Comparison of ENCODE assay signal across 8 cellular contexts in the genomic region with DNA sequence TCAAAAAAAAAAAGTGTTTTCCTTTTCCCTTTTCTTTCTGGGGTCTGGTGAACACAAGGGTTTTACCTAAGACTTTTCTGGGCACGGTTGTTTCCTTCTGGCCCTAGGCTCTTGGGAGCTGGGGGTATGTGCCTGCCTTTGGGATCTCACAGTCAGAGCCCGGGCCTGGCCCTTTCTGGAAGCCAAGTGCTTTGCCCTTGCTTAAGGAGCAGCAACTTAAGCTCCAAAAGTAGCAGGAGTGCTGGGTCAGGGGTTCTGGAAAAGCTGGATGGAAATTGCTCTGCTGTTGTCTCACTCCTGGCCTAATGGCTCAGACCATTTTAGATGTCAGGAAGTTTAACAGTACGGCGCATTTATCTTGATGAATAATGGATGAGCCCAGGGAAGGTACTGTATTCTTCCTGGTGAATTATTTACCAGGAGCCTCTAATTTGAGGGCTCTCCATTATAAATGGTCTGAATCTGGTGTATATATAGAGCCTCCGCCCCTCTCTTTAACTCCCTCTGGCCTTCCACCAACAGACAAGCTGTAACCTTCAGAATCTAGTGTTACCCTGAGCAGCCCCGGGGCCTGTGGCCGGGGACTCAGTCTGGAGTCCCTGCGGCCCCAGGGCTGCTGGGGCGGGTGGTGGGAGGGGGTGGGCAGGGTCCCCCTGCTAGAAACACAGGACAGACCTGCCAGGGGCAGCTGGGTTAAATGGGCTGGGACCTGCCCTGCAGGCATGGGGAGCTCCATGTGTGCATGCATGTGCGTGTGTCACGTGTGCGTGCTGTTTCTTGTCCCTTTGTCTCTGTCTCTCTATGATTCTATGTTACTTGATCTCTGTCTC. TPM values are rescaled to one million over a fixed set of nuclear protein-coding genes. Genes with fewer than 3 reads are reported as not detected.
DNase-seq lines count a peak whose midpoint lies in the region; ATAC-seq and TF ChIP-seq lines count a peak whose summit lies in the region.
"Had no signal": no experiment of that assay in that cellular context is flagged by ENCODE, and none has a peak within 500 bp of the region (broad histone marks: within the 10 kb centered on the region; RNA-seq: fewer than 3 reads in every experiment).

No MANE protein-coding gene starts in this region.

- no peak overlapping the region for H4K12ac ChIP-seq in trophoblast cell (ENCODE audit: low read depth, low read length)

- H3K79me1 ChIP-seq in IMR-90 (ENCODE audit: low read depth in 1 of 2, low read length in 2 of 2) (peaks cover 28 to 68% of the 10 kb centered on the region in 2 experiments), trophoblast cell (ENCODE audit: low read length) (peaks cover 32% of the 10 kb centered on the region)

- H3K4me2 ChIP-seq in IMR-90 (ENCODE audit: low read depth, low read length) = peak overlapping the region; percentile 73
- no peak overlapping the region for H3K4me2 ChIP-seq in mammary epithelial cell (ENCODE audit: insufficient read depth, low read depth, low read length)
- H3K4me2 ChIP-seq in trophoblast cell (ENCODE audit: low read length) = peak overlapping the region; percentile 8

- H4K91ac ChIP-seq in IMR-90 (ENCODE audit: insufficient read depth, low read depth, low read length) (peak overlapping the region; percentile 99), trophoblast cell (ENCODE audit: low read depth, low read length) (peak overlapping the region; percentile 87)

- H3K27ac ChIP-seq in IMR-90 (ENCODE audit: insufficient read depth, low read length) (peak overlapping the region; percentile 91), mammary epithelial cell (ENCODE audit: insufficient read depth, low read depth, low read length) (no peak overlapping the region), trophoblast cell (ENCODE audit: low read depth, low read length) (peak overlapping the region; percentile 100)

- DNase-seq in IMR-90 (no peak), mammary epithelial cell (no peak), trophoblast cell (no peak), NCI-H2029 treated with DMSO at 0.1 percent for 48 hours (lab: John Stamatoyannopoulos, UW) (no peak)
- DNase-seq: adrenal gland, MG63 had no signal

- dilution Hi-C loops in IMR-90 (cut with HindIII; ENCODE audit: low sequenced_read_pairs, unreplicated experiment) = no loop called here
- dilution Hi-C loops in mammary epithelial cell (cut with HindIII; ENCODE audit: low sequenced_read_pairs) = no loop called here

- TF ChIP-seq RAD21 in IMR-90 (IDR thresholded peaks at IDR 0.05; ENCODE audit: low read length) = no peak

- H2AK9ac ChIP-seq in IMR-90 (replicated peaks; ENCODE audit: low read depth, low read length, poor library complexity) = peak overlapping the region; percentile 98

- peak overlapping the region; percentile 93 for H3K23ac ChIP-seq in IMR-90 (ENCODE audit: low read depth, low read length)
- no peak overlapping the region for H3K23ac ChIP-seq in trophoblast cell (ENCODE audit: low read length)

- BruUV-seq in IMR-90 (replicated peaks; lab: Mats Ljungman, UMichigan) (no TSS peak), mammary epithelial cell (replicated peaks; lab: Mats Ljungman, UMichigan) (no TSS peak)

- 0 out of 2 replicates have a peak, but pooled peaks cover 8% of the 10 kb centered on the region for H4K20me1 ChIP-seq in IMR-90 (ENCODE audit: insufficient read depth, low read length)
- no peaks in the 10 kb centered on the region for H4K20me1 ChIP-seq in mammary epithelial cell (ENCODE audit: insufficient read depth, low read length)

- peak overlapping the region; percentile 90 for H2BK20ac ChIP-seq in IMR-90 (ENCODE audit: low read depth, low read length)

- peak overlapping the region; percentile 92; the same call in 2 of the 3 replicates for H2BK15ac ChIP-seq in IMR-90 (ENCODE audit: low read depth, low read length)

- H3K4ac ChIP-seq in IMR-90 (ENCODE audit: low read depth, low read length) = peak overlapping the region; percentile 99
- peak overlapping the region; percentile 94 for H3K4ac ChIP-seq in trophoblast cell (ENCODE audit: low read depth, low read length)

- intact Hi-C loops in IMR-90 (cut with micrococcal nuclease) (loop anchor here (1.0 kb wide), 1 partner anchor 35 kb away; no protein-coding TSS in a partner anchor), mammary epithelial cell (cut with micrococcal nuclease) (no loop called here)

- H4K5ac ChIP-seq in IMR-90 (ENCODE audit: low read depth, low read length) = peak overlapping the region; percentile 96

- ATAC-seq in IMR-90 (ENCODE audit: low read depth) (peak; percentile 25), GM18511 (IDR thresholded peaks at IDR 0.05; ENCODE audit: unreplicated experiment) (no peak)
- no peak for ATAC-seq in activated CD4-positive, CD25-positive, alpha-beta regulatory T cell treated with anti-CD3 and anti-CD28 coated beads, Interleukin-2, amount 50 U/mL, for 24 hours

- H3K79me2 ChIP-seq in mammary epithelial cell (ENCODE audit: insufficient read depth, low read length) (peaks cover 80% of the 10 kb centered on the region), trophoblast cell (ENCODE audit: control insufficient read depth, insufficient read depth, low read length, poor library complexity) (peaks cover 22% of the 10 kb centered on the region)

- H2AFZ ChIP-seq in IMR-90 (replicated peaks; ENCODE audit: low read length, poor library complexity) (peak overlapping the region; percentile 16), mammary epithelial cell (ENCODE audit: low read depth, low read length) (peak overlapping the region; percentile 7), trophoblast cell (ENCODE audit: insufficient read depth, low read length, poor library complexity) (peak overlapping the region; percentile 26)

- H3K27me3 ChIP-seq in IMR-90 (ENCODE audit: control insufficient read depth, insufficient read depth, low read length) (no peaks in the 10 kb centered on the region), mammary epithelial cell (ENCODE audit: insufficient read depth, low read length) (no peaks in the 10 kb centered on the region), trophoblast cell (ENCODE audit: insufficient read depth, low read length) (no peaks in the 10 kb centered on the region)
- H3K27me3 ChIP-seq: adrenal gland, MG63 had no signal

- H2AK5ac ChIP-seq in IMR-90 (ENCODE audit: low read depth, low read length) (peak overlapping the region; percentile 96), trophoblast cell (ENCODE audit: low read length) (no peak overlapping the region)

- H2BK120ac ChIP-seq in IMR-90 (ENCODE audit: low read depth, low read length) = peak overlapping the region; percentile 99
- peak overlapping the region; percentile 96 for H2BK120ac ChIP-seq in trophoblast cell (ENCODE audit: insufficient read depth, low read length, poor library complexity)

- H3K9me3 ChIP-seq in IMR-90 (ENCODE audit: control insufficient read depth, insufficient read depth, low read length) (no peaks in the 10 kb centered on the region), mammary epithelial cell (replicated peaks; ENCODE audit: insufficient read depth, low read length) (no peaks in the 10 kb centered on the region), trophoblast cell (ENCODE audit: insufficient read depth, low read depth, low read length) (no peaks in the 10 kb centered on the region)
- H3K9me3 ChIP-seq: adrenal gland, MG63 had no signal

- H3K4me1 ChIP-seq in IMR-90 (ENCODE audit: control insufficient read depth, insufficient read depth, low read length) = peaks cover 28% of the 10 kb centered on the region
- H3K4me1 ChIP-seq in mammary epithelial cell (ENCODE audit: insufficient read depth, low read length) = peaks cover 28% of the 10 kb centered on the region
- peaks cover 28 to 37% of the 10 kb centered on the region in 2 experiments for H3K4me1 ChIP-seq in trophoblast cell (ENCODE audit: control insufficient read depth in 1 of 2, insufficient read depth in 2 of 2, low read length in 2 of 2)

- no peaks in the 10 kb centered on the region for H3K36me3 ChIP-seq in IMR-90 (ENCODE audit: control insufficient read depth, insufficient read depth, low read length)
- H3K36me3 ChIP-seq in mammary epithelial cell (ENCODE audit: insufficient read depth, low read length) = no peaks in the 10 kb centered on the region
- H3K36me3 ChIP-seq in trophoblast cell (ENCODE audit: control insufficient read depth in 1 of 2, insufficient read depth in 2 of 2, low read length in 2 of 2) = peaks cover 0 to 3% of the 10 kb centered on the region in 2 experiments
- H3K36me3 ChIP-seq: adrenal gland, MG63 had no signal

- H2BK5ac ChIP-seq in IMR-90 (ENCODE audit: low read depth, low read length, poor library complexity, severe bottlenecking) (peak overlapping the region; percentile 84), trophoblast cell (ENCODE audit: low read depth, low read length, poor library complexity) (peak overlapping the region; percentile 97)

- peak overlapping the region; percentile 23 for H2BK12ac ChIP-seq in trophoblast cell (ENCODE audit: low read length)

- H3K56ac ChIP-seq in IMR-90 (ENCODE audit: extremely low read depth, insufficient read depth, low read length) = peak overlapping the region; percentile 96; the same call in 1 of the 2 replicates

- H3K9ac ChIP-seq in IMR-90 (ENCODE audit: low read depth, low read length) (peak overlapping the region; percentile 76), mammary epithelial cell (ENCODE audit: insufficient read depth, low read length) (no peak overlapping the region), trophoblast cell (ENCODE audit: low read length) (no peak overlapping the region)

- CTCF ChIA-PET in IMR-90 (lab: Yijun Ruan, JAX) = no interaction called here
- CTCF ChIA-PET in mammary epithelial cell (lab: Charles Lee; ENCODE audit: low non-redundant PET) = no interaction called here

- peak overlapping the region; percentile 88 to 99 for H4K8ac ChIP-seq in IMR-90 (ENCODE audit: low read depth in 2 of 2, low read length in 2 of 2)
- peak overlapping the region; percentile 86 for H4K8ac ChIP-seq in trophoblast cell (ENCODE audit: low read depth, low read length)

- no peak for TF ChIP-seq POLR2A in IMR-90 (IDR thresholded peaks at IDR 0.05; ENCODE audit: low read depth, low read length)

- H3K9me1 ChIP-seq in IMR-90 (ENCODE audit: insufficient read depth, low read length) = peaks cover 18% of the 10 kb centered on the region

- POLR2A ChIA-PET in IMR-90 (lab: Charles Lee; ENCODE audit: unreplicated experiment) = no interaction called here

- TF ChIP-seq CTCF in IMR-90 (conservative IDR thresholded peaks at IDR 0.05; ENCODE audit: low read depth, low read length) (no peak), mammary epithelial cell (conservative IDR thresholded peaks at IDR 0.05 in 1 of 2, IDR thresholded peaks at IDR 0.05 in 1 of 2; ENCODE audit: extremely low read depth in 1 of 2, insufficient read depth in 1 of 2, low read depth in 1 of 2, low read length in 2 of 2) (no peak)

- in situ Hi-C loops in IMR-90 (cut with MboI; ENCODE audit: low sequenced_read_pairs) = no loop called here
- in situ Hi-C loops in mammary epithelial cell (cut with MboI; ENCODE audit: low sequenced_read_pairs in 2 of 2) = no loop called here

- peak overlapping the region; percentile 99 for H3K14ac ChIP-seq in IMR-90 (replicated peaks; ENCODE audit: low read depth, low read length)
- H3K14ac ChIP-seq in trophoblast cell (ENCODE audit: low read length) = peak overlapping the region; percentile 73

- H3K4me3 ChIP-seq in IMR-90 (ENCODE audit: insufficient read depth, low read depth, low read length) = no peak overlapping the region
- H3K4me3 ChIP-seq in mammary epithelial cell (replicated peaks in 1 of 3; ENCODE audit: insufficient read depth in 1 of 3, low read depth in 2 of 3, low read length in 3 of 3) = no peak overlapping the region
- no peak overlapping the region for H3K4me3 ChIP-seq in trophoblast cell (ENCODE audit: low read depth, low read length)
- H3K4me3 ChIP-seq: adrenal gland, MG63 had no signal

- 51% methylated on average over 4 of the region's 12 CpGs; no CpG with 5 or more reads in 1 of the 2 experiments for WGBS in IMR-90 (ENCODE audit: extremely low coverage in 2 of 2, insufficient read length in 1 of 2), 2 experiments
- 88% methylated on average over 7 of the region's 12 CpGs for WGBS in mammary epithelial cell (ENCODE audit: low coverage, missing lambda C conversion rate)
- no CpG with 5 or more reads among the region's 12 CpGs for WGBS in trophoblast cell (ENCODE audit: extremely low coverage, insufficient coverage, insufficient read length)

- H3K18ac ChIP-seq in IMR-90 (ENCODE audit: low read depth, low read length) = peak overlapping the region; percentile 89
- peak overlapping the region; percentile 89 for H3K18ac ChIP-seq in trophoblast cell (ENCODE audit: low read length)

RNA-seq across cellular contexts. Expression of a gene that starts 37.5 kb away (rescaled TPM):
- 44.4 and 47.1 TPM in 2 replicates for total RNA-seq in IMR-90 (2012; rRNA removed)
- 122 and 142 TPM in 2 replicates for polyA plus RNA-seq in IMR-90 (2012; rRNA removed)
- polyA plus RNA-seq in IMR-90 (2012; cell fraction: cytosol; rRNA removed) = 77.1 and 216 TPM in 2 replicates
- polyA plus RNA-seq in IMR-90 (2012; cell fraction: nucleus; rRNA removed; ENCODE audit: low replicate concordance) = 374 and 547 TPM in 2 replicates
- total RNA-seq in mammary epithelial cell = 100 to 1,000 TPM; 141 to 277 TPM
- 124 TPM for polyA plus RNA-seq in mammary epithelial cell
- polyA minus RNA-seq in mammary epithelial cell = 118 TPM
- 188 and 193 TPM in 2 replicates for polyA plus RNA-seq in trophoblast cell (2013)

RNA-seq across cellular contexts. Expression of a gene that starts 54.2 kb away (rescaled TPM):
- total RNA-seq in IMR-90 (2012; rRNA removed) = 9.7 and 10.9 TPM in 2 replicates
- polyA plus RNA-seq in IMR-90 (2012; rRNA removed) = 12.4 and 13.0 TPM in 2 replicates
- polyA plus RNA-seq in IMR-90 (2012; cell fraction: cytosol; rRNA removed) = 7.7 and 11.3 TPM in 2 replicates
- polyA plus RNA-seq in IMR-90 (2012; cell fraction: nucleus; rRNA removed; ENCODE audit: low replicate concordance) = 63.8 and 69.4 TPM in 2 replicates
- total RNA-seq in mammary epithelial cell = 10 to 100 TPM; 17.5 to 20.2 TPM
- polyA plus RNA-seq in mammary epithelial cell = 9.3 TPM
- polyA minus RNA-seq in mammary epithelial cell = 1.9 TPM
- 22.8 and 23.4 TPM in 2 replicates for polyA plus RNA-seq in trophoblast cell (2013)

RNA-seq across cellular contexts. Expression of a gene that starts 54.4 kb away (rescaled TPM):
- 15.8 and 18.1 TPM in 2 replicates for total RNA-seq in IMR-90 (2012; rRNA removed)
- polyA plus RNA-seq in IMR-90 (2012; rRNA removed) = 45.9 and 46.8 TPM in 2 replicates
- polyA plus RNA-seq in IMR-90 (2012; cell fraction: cytosol; rRNA removed) = 23.2 and 43.0 TPM in 2 replicates
- 38.5 and 46.5 TPM in 2 replicates for polyA plus RNA-seq in IMR-90 (2012; cell fraction: nucleus; rRNA removed; ENCODE audit: low replicate concordance)
- 10 to 100 TPM; 13.3 to 75.2 TPM for total RNA-seq in mammary epithelial cell
- polyA plus RNA-seq in mammary epithelial cell = 41.3 TPM
- 26.7 TPM for polyA minus RNA-seq in mammary epithelial cell
- polyA plus RNA-seq in trophoblast cell (2013) = 47.4 and 49.7 TPM in 2 replicates

RNA-seq across cellular contexts. Expression of a gene that starts 57.4 kb away (rescaled TPM):
- total RNA-seq in IMR-90 (2012; rRNA removed) (20.6 TPM in 2 replicates), mammary epithelial cell (10 to 100 TPM; 35.7 to 41.2 TPM)
- polyA plus RNA-seq in IMR-90 (2012; rRNA removed) (56.3 and 69.1 TPM in 2 replicates), mammary epithelial cell (33.0 TPM)
- polyA plus RNA-seq in IMR-90 (2012; cell fraction: cytosol; rRNA removed) = 36.9 and 62.2 TPM in 2 replicates
- polyA plus RNA-seq in IMR-90 (2012; cell fraction: nucleus; rRNA removed; ENCODE audit: low replicate concordance) = 71.8 and 84.9 TPM in 2 replicates
- 41.3 TPM for polyA minus RNA-seq in mammary epithelial cell
- 34.6 and 36.3 TPM in 2 replicates for polyA plus RNA-seq in trophoblast cell (2013)

RNA-seq across cellular contexts. Expression of a gene that starts 60.0 kb away (rescaled TPM):
- total RNA-seq in IMR-90 (2012; rRNA removed) (33.3 and 39.3 TPM in 2 replicates), mammary epithelial cell (10 to 100 TPM; 21.5 to 31.5 TPM)
- polyA plus RNA-seq in IMR-90 (2012; rRNA removed) (38.0 and 39.9 TPM in 2 replicates), mammary epithelial cell (11.2 TPM)
- polyA plus RNA-seq in IMR-90 (2012; cell fraction: cytosol; rRNA removed) = 21.6 and 30.2 TPM in 2 replicates
- 102 and 140 TPM in 2 replicates for polyA plus RNA-seq in IMR-90 (2012; cell fraction: nucleus; rRNA removed; ENCODE audit: low replicate concordance)
- 29.0 TPM for polyA minus RNA-seq in mammary epithelial cell
- polyA plus RNA-seq in trophoblast cell (2013) = 22.6 and 22.9 TPM in 2 replicates
